ENCODE assay signal across 12 cellular contexts in genomic region chr7:50397320-50397970, GRCh38.
DNase-seq lines count a peak whose midpoint lies in the region; ATAC-seq and TF ChIP-seq lines count a peak whose summit lies in the region.
"Had no signal": no experiment of that assay in that cellular context is flagged by ENCODE, and none has a peak within 500 bp of the region (broad histone marks: within the 10 kb centered on the region; RNA-seq: fewer than 3 reads in every experiment).

No MANE protein-coding gene starts in this region.

- peak overlapping the region; percentile 66 for H3K4me3 Mint-ChIP-seq in stimulated activated effector memory CD8-positive, alpha-beta T cell treated with anti-CD3 and anti-CD28 coated beads, Interleukin-12 subunit alpha, Interleukin-12 subunit beta, amount 100 ng/mL, for 72 hours
- H3K4me3 Mint-ChIP-seq: nephron had no signal

- peak; percentile 35 for DNase-seq in activated T-cell treated with anti-CD3 and anti-CD28 coated beads for 24 hours (ENCODE audit: low read depth)
- DNase-seq in activated T-cell treated with anti-CD3 and anti-CD28 coated beads for 4 hours, result no peak
- no peak for DNase-seq in stimulated activated effector memory CD8-positive, alpha-beta T cell treated with anti-CD3 and anti-CD28 coated beads, Interleukin-12 subunit alpha, Interleukin-12 subunit beta, amount 100 ng/mL, for 72 hours (ENCODE audit: low spot score in 2 of 2)
- DNase-seq in brain microvascular endothelial cell, result no peak
- no peak for DNase-seq in activated gamma-delta T cell (lab: John Stamatoyannopoulos, UW)
- no peak for DNase-seq in NCI-H748 treated with DMSO at 0.1 percent for 48 hours (lab: John Stamatoyannopoulos, UW)
- DNase-seq: activated CD4-positive, alpha-beta T cell treated with anti-CD3 and anti-CD28 coated beads, Interleukin-2, amount 50 U/mL, for 4 hours; colonic mucosa; hypothalamus had no signal

- H3K9me3 Mint-ChIP-seq in stimulated activated effector memory CD8-positive, alpha-beta T cell treated with anti-CD3 and anti-CD28 coated beads, Interleukin-12 subunit alpha, Interleukin-12 subunit beta, amount 100 ng/mL, for 72 hours, result no peaks in the 10 kb centered on the region
- H3K9me3 Mint-ChIP-seq: nephron had no signal

- in situ Hi-C loops in brain microvascular endothelial cell (cut with HindIII; ENCODE audit: low pct_ligation_motif_present, low sequenced_read_pairs), result no loop called here

- H3K27ac ChIP-seq in brain microvascular endothelial cell, result no peak overlapping the region
- H3K27ac ChIP-seq: colonic mucosa had no signal

- TF ChIP-seq CTCF in brain microvascular endothelial cell (IDR thresholded peaks at IDR 0.05; ENCODE audit: low read depth, low read length, missing control alignments), result no peak

- H3K4me3 ChIP-seq in brain microvascular endothelial cell (ENCODE audit: low read depth, low read length), result no peak overlapping the region
- H3K4me3 ChIP-seq: colonic mucosa had no signal

- peak overlapping the region; percentile 94 for H3K27ac Mint-ChIP-seq in stimulated activated effector memory CD8-positive, alpha-beta T cell treated with anti-CD3 and anti-CD28 coated beads, Interleukin-12 subunit alpha, Interleukin-12 subunit beta, amount 100 ng/mL, for 72 hours
- H3K27ac Mint-ChIP-seq: nephron had no signal

- H3K36me3 Mint-ChIP-seq in stimulated activated effector memory CD8-positive, alpha-beta T cell treated with anti-CD3 and anti-CD28 coated beads, Interleukin-12 subunit alpha, Interleukin-12 subunit beta, amount 100 ng/mL, for 72 hours, result peaks cover 100% of the 10 kb centered on the region

- ATAC-seq in GM21723 (IDR thresholded peaks at IDR 0.05; ENCODE audit: unreplicated experiment) (peak; percentile 76), HG03469 (IDR thresholded peaks at IDR 0.05; ENCODE audit: unreplicated experiment) (peak; percentile 41)
- ATAC-seq in stimulated activated effector memory CD8-positive, alpha-beta T cell treated with anti-CD3 and anti-CD28 coated beads, Interleukin-12 subunit alpha, Interleukin-12 subunit beta, amount 100 ng/mL, for 72 hours, result peak; percentile 70

- peaks cover 68% of the 10 kb centered on the region for H3K4me1 Mint-ChIP-seq in stimulated activated effector memory CD8-positive, alpha-beta T cell treated with anti-CD3 and anti-CD28 coated beads, Interleukin-12 subunit alpha, Interleukin-12 subunit beta, amount 100 ng/mL, for 72 hours
- H3K4me1 Mint-ChIP-seq: nephron had no signal

- H3K27me3 ChIP-seq in brain microvascular endothelial cell (replicated peaks), result peaks cover 17% of the 10 kb centered on the region
- H3K27me3 ChIP-seq: colonic mucosa had no signal

- no peaks in the 10 kb centered on the region for H3K36me3 ChIP-seq in brain microvascular endothelial cell (replicated peaks)
- H3K36me3 ChIP-seq: colonic mucosa had no signal
